ENCODE assay signal across 17 cellular contexts in genomic region chr1:162476620-162477019, GRCh38. TPM values are rescaled to one million over a fixed set of nuclear protein-coding genes. Genes with fewer than 3 reads are reported as not detected.
DNase-seq lines count a peak whose midpoint lies in the region; ATAC-seq and TF ChIP-seq lines count a peak whose summit lies in the region.
"Had no signal": no experiment of that assay in that cellular context is flagged by ENCODE, and none has a peak within 500 bp of the region (broad histone marks: within the 10 kb centered on the region; RNA-seq: fewer than 3 reads in every experiment).

No MANE protein-coding gene starts in this region.

- H3K4me1 ChIP-seq in HCT116 (ENCODE audit: control insufficient read depth in 1 of 2, insufficient read depth in 2 of 2, low read length in 2 of 2) = no peaks in the 10 kb centered on the region
- no peaks in the 10 kb centered on the region for H3K4me1 ChIP-seq in HEK293 (ENCODE audit: control insufficient read depth, insufficient read depth, low read length)

- H3K9me2 ChIP-seq in HCT116 (ENCODE audit: insufficient read depth) = no peaks in the 10 kb centered on the region

- POLR2A ChIA-PET in HCT116 (lab: Charles Lee) (no interaction called here), HEK293 (lab: Yijun Ruan, JAX) (no interaction called here)

- no peak for ATAC-seq in HCT116
- no peak for ATAC-seq in GM19023 (IDR thresholded peaks at IDR 0.05; ENCODE audit: unreplicated experiment)

- BruUV-seq in HCT116 (replicated peaks; lab: Mats Ljungman, UMichigan) = no TSS peak

- H2AFZ ChIP-seq in HCT116 (ENCODE audit: low read depth, low read length, poor library complexity, severe bottlenecking) = peak overlapping the region; percentile 2
- H2AFZ ChIP-seq: GM23248 had no signal

- TF ChIP-seq RAD21 in HCT116 (IDR thresholded peaks at IDR 0.05; ENCODE audit: low read depth) = no peak

- H3K27ac ChIP-seq in HCT116 (ENCODE audit: low read depth, low read length) (no peak overlapping the region), HEK293 (ENCODE audit: extremely low read depth, low read depth, low read length) (no peak overlapping the region)
- H3K27ac ChIP-seq: GM23248 had no signal

- TF ChIP-seq POLR2A in HCT116 (IDR thresholded peaks at IDR 0.05; ENCODE audit: borderline replicate concordance, extremely low read depth, insufficient read depth, insufficient read length) = no peak

- H4K20me1 ChIP-seq in HCT116 (ENCODE audit: insufficient read depth) = no peaks in the 10 kb centered on the region

- RAD21 ChIA-PET in HCT116 (lab: Charles Lee; ENCODE audit: low non-redundant PET in 1 of 2, low total read pairs in 2 of 2, uncharacterized antibody in 2 of 2, unreplicated experiment in 2 of 2) = no interaction called here

- intact Hi-C loops in HCT116 (cut with micrococcal nuclease) = no loop called here

- H3K79me2 ChIP-seq in HCT116 (ENCODE audit: insufficient read depth, low read length) = no peaks in the 10 kb centered on the region

- CTCF ChIA-PET in HCT116 (lab: Charles Lee) = no interaction called here
- CTCF ChIA-PET in HEK293 (lab: Yijun Ruan, JAX) = no interaction called here

- H3K9me3 ChIP-seq in HCT116 (ENCODE audit: control insufficient read depth in 1 of 2, insufficient read depth in 1 of 2, low read depth in 1 of 2, low read length in 2 of 2) = no peaks in the 10 kb centered on the region
- no peaks in the 10 kb centered on the region for H3K9me3 ChIP-seq in HEK293 (ENCODE audit: control insufficient read depth, insufficient read depth, low read depth, low read length)

- H3K9ac ChIP-seq in HCT116 (ENCODE audit: low read length) = no peak overlapping the region
- H3K9ac ChIP-seq: GM23248 had no signal

- no peak for TF ChIP-seq CTCF in HCT116 (IDR thresholded peaks at IDR 0.05 in 2 of 3, conservative IDR thresholded peaks at IDR 0.05 in 1 of 3; ENCODE audit: borderline replicate concordance in 1 of 3, insufficient read depth in 1 of 3, low read depth in 2 of 3, low read length in 2 of 3)
- no peak for TF ChIP-seq CTCF in HEK293 (tag by site-specific recombination; IDR thresholded peaks at IDR 0.05)

- H3K36me3 ChIP-seq in HCT116 (ENCODE audit: control insufficient read depth in 1 of 2, insufficient read depth in 2 of 2, low read length in 2 of 2) (no peaks in the 10 kb centered on the region), HEK293 (ENCODE audit: control insufficient read depth in 2 of 2, insufficient read depth in 1 of 2, low read length in 2 of 2) (no peaks in the 10 kb centered on the region)

- DNase-seq in HCT116 (ENCODE audit: low read depth, low spot score) (no peak), amniotic epithelial cell (ENCODE audit: low read depth) (peak; percentile 10), fibroblast of peridontal ligament (ENCODE audit: extremely low read depth) (peak; percentile 10), SIG-M5 (lab: John Stamatoyannopoulos, UW) (no peak)
- DNase-seq: C1 segment of cervical spinal cord; Calu3; CD4-positive, alpha-beta memory T cell; COR-L47; DMS53; DMS79 treated with DMSO at 0.1 percent for 48 hours; GF-D8; GM23248; H7; HCEC 1CT; HFFc6 had no signal

- H3K4me3 ChIP-seq in HCT116 (replicated peaks in 1 of 2; ENCODE audit: low read depth in 1 of 2, low read length in 2 of 2) = no peak overlapping the region
- no peak overlapping the region for H3K4me3 ChIP-seq in HEK293 (ENCODE audit: low read depth, low read length)
- H3K4me3 ChIP-seq: GM23248 had no signal

- no peak overlapping the region for H3K4me2 ChIP-seq in HCT116 (ENCODE audit: low read length)

- no peaks in the 10 kb centered on the region for H3K27me3 ChIP-seq in HCT116 (ENCODE audit: insufficient read depth, low read length)

TF ChIP-seq in HCT116, 20 proteins besides CTCF, POLR2A, EP300 and RAD21:
- TF ChIP-seq SIN3A (IDR thresholded peaks at IDR 0.05; ENCODE audit: low read depth) = no peak
- TF ChIP-seq REST (IDR thresholded peaks at IDR 0.05; ENCODE audit: low read depth) = no peak
- TF ChIP-seq ZNF274 (IDR thresholded peaks at IDR 0.05; ENCODE audit: low read depth, low read length) = no peak
- no peak for TF ChIP-seq CEBPB (IDR thresholded peaks at IDR 0.05; ENCODE audit: low read depth)
- TF ChIP-seq ZFX (IDR thresholded peaks at IDR 0.05) = no peak
- peak; percentile 40; the same call in 1 of the 2 replicates for TF ChIP-seq CBX3 (IDR thresholded peaks at IDR 0.05; ENCODE audit: low read depth)
- no peak for TF ChIP-seq ELF1 (IDR thresholded peaks at IDR 0.05; ENCODE audit: borderline replicate concordance, low read depth)

TF ChIP-seq in HEK293, 187 proteins besides CTCF, POLR2A, EP300 and RAD21:
- TF ChIP-seq SETDB1 (IDR thresholded peaks at IDR 0.05; ENCODE audit: insufficient read length, low read length) = peak; percentile 71
- TF ChIP-seq IKZF3 (tag by site-specific recombination; IDR thresholded peaks at IDR 0.05) = no peak

RNA-seq across cellular contexts. Expression of gene UHMK1, which starts 21.0 kb away (rescaled TPM):
- total RNA-seq in HCT116 (2021; ENCODE audit: unreplicated experiment) = 75.1 TPM
- 16.1 and 17.0 TPM in 2 replicates for polyA plus RNA-seq in HCT116 (2012)

Comparison
In these comparisons a context has a peak if more than half of its experiments do, and no peak if none do; other contexts are left out.
1. DNase-seq: peak in amniotic epithelial cell (single experiment) and fibroblast of peridontal ligament (single experiment); none in HCT116 (single experiment) and SIG-M5 (single experiment).